Comparison of ENCODE assay signal across 17 cellular contexts in genomic region chr9:89777544-89777943, GRCh38.
DNase-seq lines count a peak whose midpoint lies in the region; ATAC-seq and TF ChIP-seq lines count a peak whose summit lies in the region.
"Had no signal": no experiment of that assay in that cellular context is flagged by ENCODE, and none has a peak within 500 bp of the region (broad histone marks: within the 10 kb centered on the region; RNA-seq: fewer than 3 reads in every experiment).

No MANE protein-coding gene starts in this region.

- H3K36me3 Mint-ChIP-seq in activated T-cell treated with anti-CD3 and anti-CD28 coated beads, Interleukin-2, amount 50 U/mL, for 24 hours (ENCODE audit: low read depth) = no peaks in the 10 kb centered on the region
- no peaks in the 10 kb centered on the region for H3K36me3 Mint-ChIP-seq in activated T-cell treated with anti-CD3 and anti-CD28 coated beads, Interleukin-2, amount 50 U/mL, for 72 hours (ENCODE audit: insufficient read depth in 2 of 2)
- H3K36me3 Mint-ChIP-seq in endodermal cell (ENCODE audit: low read depth) = no peaks in the 10 kb centered on the region
- H3K36me3 Mint-ChIP-seq: CD8-positive, alpha-beta T cell had no signal

- H3K9me3 ChIP-seq in endodermal cell (ENCODE audit: control insufficient read depth, low read length) = no peaks in the 10 kb centered on the region
- H3K9me3 ChIP-seq: BLaER1 treated with 17β-estradiol and CSF1 and Interleukin-3, amounts not matched to agents 10 nM and 100 nM had no signal

- H3K4me3 ChIP-seq in endodermal cell (ENCODE audit: low read length) = no peak overlapping the region
- H3K4me3 ChIP-seq: BLaER1 treated with 17β-estradiol and CSF1 and Interleukin-3, amounts not matched to agents 10 nM and 100 nM had no signal

- POLR2A ChIA-PET in HEK293T (lab: Yijun Ruan, JAX) = no interaction called here

- no peaks in the 10 kb centered on the region for H3K27me3 ChIP-seq in endodermal cell (ENCODE audit: control insufficient read depth, insufficient read depth, low read length, poor library complexity, severe bottlenecking)
- H3K27me3 ChIP-seq: BLaER1 treated with 17β-estradiol and CSF1 and Interleukin-3, amounts not matched to agents 10 nM and 100 nM had no signal

- H3K9me3 Mint-ChIP-seq in activated T-cell treated with anti-CD3 and anti-CD28 coated beads, Interleukin-2, amount 50 U/mL, for 24 hours = no peaks in the 10 kb centered on the region
- H3K9me3 Mint-ChIP-seq in activated T-cell treated with anti-CD3 and anti-CD28 coated beads, Interleukin-2, amount 50 U/mL, for 72 hours = no peaks in the 10 kb centered on the region
- H3K9me3 Mint-ChIP-seq in endodermal cell = no peaks in the 10 kb centered on the region
- H3K9me3 Mint-ChIP-seq: CD8-positive, alpha-beta T cell; H9; IgD-negative memory B cell had no signal

- no peak overlapping the region for H3K27ac Mint-ChIP-seq in activated T-cell treated with anti-CD3 and anti-CD28 coated beads, Interleukin-2, amount 50 U/mL, for 24 hours
- no peak overlapping the region for H3K27ac Mint-ChIP-seq in activated T-cell treated with anti-CD3 and anti-CD28 coated beads, Interleukin-2, amount 50 U/mL, for 72 hours
- no peak overlapping the region for H3K27ac Mint-ChIP-seq in endodermal cell
- H3K27ac Mint-ChIP-seq: B cell; CD8-positive, alpha-beta T cell; H9 had no signal

- 75% methylated on average over 5 to 6 of the region's 6 CpGs for WGBS in endodermal cell (ENCODE audit: insufficient coverage in 1 of 2, insufficient read length in 1 of 2), 2 experiments

- peaks cover 9% of the 10 kb centered on the region for H3K4me1 Mint-ChIP-seq in activated T-cell treated with anti-CD3 and anti-CD28 coated beads, Interleukin-2, amount 50 U/mL, for 24 hours (ENCODE audit: low read depth)
- H3K4me1 Mint-ChIP-seq in activated T-cell treated with anti-CD3 and anti-CD28 coated beads, Interleukin-2, amount 50 U/mL, for 72 hours (ENCODE audit: low read depth) = peaks cover 19% of the 10 kb centered on the region
- H3K4me1 Mint-ChIP-seq in endodermal cell = no peaks in the 10 kb centered on the region

- TF ChIP-seq CTCF in endodermal cell (conservative IDR thresholded peaks at IDR 0.05) = no peak

- H3K9ac ChIP-seq in endodermal cell (ENCODE audit: extremely low read depth, low read length, poor library complexity, severe bottlenecking) = no peak overlapping the region
- H3K9ac ChIP-seq: BLaER1 treated with 17β-estradiol and CSF1 and Interleukin-3, amounts not matched to agents 10 nM and 100 nM had no signal

- intact Hi-C loops in cardiac septum (cut with DNase I) = no loop called here
- intact Hi-C loops in left ventricle myocardium superior (cut with micrococcal nuclease) = no loop called here
- intact Hi-C loops in posterior vena cava (cut with DNase I) = loop anchor here in 1 of 2 donors (5.0 kb wide), 1 partner anchor 485 kb away; no protein-coding TSS in a partner anchor

- H3K27me3 Mint-ChIP-seq in activated T-cell treated with anti-CD3 and anti-CD28 coated beads, Interleukin-2, amount 50 U/mL, for 24 hours = no peaks in the 10 kb centered on the region
- H3K27me3 Mint-ChIP-seq in activated T-cell treated with anti-CD3 and anti-CD28 coated beads, Interleukin-2, amount 50 U/mL, for 72 hours (ENCODE audit: low read depth) = no peaks in the 10 kb centered on the region
- H3K27me3 Mint-ChIP-seq in endodermal cell (ENCODE audit: insufficient read depth) = peaks cover 2% of the 10 kb centered on the region
- H3K27me3 Mint-ChIP-seq: B cell had no signal

- no peak overlapping the region for H3K4me3 Mint-ChIP-seq in activated T-cell treated with anti-CD3 and anti-CD28 coated beads, Interleukin-2, amount 50 U/mL, for 24 hours
- no peak overlapping the region for H3K4me3 Mint-ChIP-seq in activated T-cell treated with anti-CD3 and anti-CD28 coated beads, Interleukin-2, amount 50 U/mL, for 72 hours
- H3K4me3 Mint-ChIP-seq in endodermal cell = no peak overlapping the region
- H3K4me3 Mint-ChIP-seq: B cell; CD8-positive, alpha-beta T cell; H9; IgD-negative memory B cell had no signal

- DNase-seq in activated T-cell treated with anti-CD3 and anti-CD28 coated beads, Interleukin-2, amount 50 U/mL, for 24 hours = peak; percentile 19
- DNase-seq in activated T-cell treated with anti-CD3 and anti-CD28 coated beads, Interleukin-2, amount 50 U/mL, for 72 hours = no peak
- DNase-seq in cardiac septum (ENCODE audit: low spot score) (peak; percentile 53), left ventricle myocardium superior (no peak), endodermal cell (peak; percentile 34), posterior vena cava (ENCODE audit: low spot score) (peak; percentile 57), Ammon's horn (ENCODE audit: low spot score) (no peak), HEK293T (ENCODE audit: extremely low spot score) (no peak)
- DNase-seq: 8988T; Calu3; CD8-positive, alpha-beta T cell; GDM1; GOT3; H9 had no signal

- no peaks in the 10 kb centered on the region for H3K4me1 ChIP-seq in endodermal cell (ENCODE audit: control insufficient read depth, insufficient read depth, low read length)

- CTCF ChIA-PET in HEK293T (lab: Yijun Ruan, JAX) = interaction anchor here (0.7 kb wide), 3 partner anchors 26 to 39 kb away, joined by 3 to 4 read pairs (median 3); no protein-coding TSS in a partner anchor

- H3K36me3 ChIP-seq in endodermal cell (ENCODE audit: control insufficient read depth, insufficient read depth, low read length) = no peaks in the 10 kb centered on the region
- H3K36me3 ChIP-seq: BLaER1 treated with 17β-estradiol and CSF1 and Interleukin-3, amounts not matched to agents 10 nM and 100 nM had no signal

- H3K27ac ChIP-seq in endodermal cell (ENCODE audit: low read depth, low read length) = no peak overlapping the region
- H3K27ac ChIP-seq: BLaER1 treated with 17β-estradiol and CSF1 and Interleukin-3, amounts not matched to agents 10 nM and 100 nM had no signal

- ATAC-seq in activated T-cell treated with anti-CD3 and anti-CD28 coated beads, Interleukin-2, amount 50 U/mL, for 72 hours (replicated peaks in 1 of 2) = no peak
- ATAC-seq in left ventricle myocardium superior = no peak
- ATAC-seq: CD8-positive, alpha-beta T cell had no signal

TF ChIP-seq in HEK293T, 16 proteins besides CTCF, POLR2A, EP300 and RAD21:
- no peak for TF ChIP-seq CTBP1 (IDR thresholded peaks at IDR 0.05; ENCODE audit: borderline replicate concordance)
- TF ChIP-seq SP1 (IDR thresholded peaks at IDR 0.05) = no peak
- no peak for TF ChIP-seq TARDBP (IDR thresholded peaks at IDR 0.05)
- TF ChIP-seq ARNT (IDR thresholded peaks at IDR 0.05) = no peak
- no peak for TF ChIP-seq BHLHE40 (IDR thresholded peaks at IDR 0.05; ENCODE audit: borderline replicate concordance)

Comparison
In these comparisons a context has a peak if more than half of its experiments do, and no peak if none do; other contexts are left out.
1. DNase-seq: peak in activated T-cell treated with anti-CD3 and anti-CD28 coated beads, Interleukin-2, amount 50 U/mL, for 24 hours (single experiment), cardiac septum (single experiment), endodermal cell (single experiment) and posterior vena cava (single experiment); none in activated T-cell treated with anti-CD3 and anti-CD28 coated beads, Interleukin-2, amount 50 U/mL, for 72 hours (0 of 2), left ventricle myocardium superior (single experiment), Ammon's horn (single experiment) and HEK293T (single experiment).